In genomic region chr10:49615721-49616120, GRCh38 we compare ENCODE assay signal across 17 cellular contexts. TPM values are rescaled to one million over a fixed set of nuclear protein-coding genes. Genes with fewer than 3 reads are reported as not detected.
"Had no signal": no experiment of that assay in that cellular context is flagged by ENCODE, and none has a peak within 500 bp of the region (broad histone marks: within the 10 kb centered on the region; RNA-seq: fewer than 3 reads in every experiment).

No MANE protein-coding gene starts in this region.

- H3K9me3 Mint-ChIP-seq: immature natural killer cell had no signal

- DNase-seq: activated CD4-positive, alpha-beta T cell treated with anti-CD3 and anti-CD28 coated beads, Interleukin-2, amount 50 U/mL, for 4 hours; activated naive CD4-positive, alpha-beta T cell; activated T-cell treated with anti-CD3 and anti-CD28 coated beads, Interleukin-2, amount 50 U/mL, for 48 hours; esophagus squamous epithelium; foreskin fibroblast; immature natural killer cell; naive B cell; stimulated activated CD4-positive, alpha-beta T cell treated with anti-CD3 and anti-CD28 coated beads, Interleukin-1b, Interleukin-23, amount 100 ng/mL, for 48 hours; stimulated activated naive B cell treated with anti-CD40 and anti-IgM and Interleukin-4, amounts not matched to agents 10 μg/mL and 1 μg/mL and 100 μg/mL, for 72 hours; transverse colon had no signal

- H3K36me3 Mint-ChIP-seq: immature natural killer cell had no signal

- ATAC-seq: left colon had no signal

- H3K4me3 Mint-ChIP-seq: immature natural killer cell; stimulated activated naive B cell treated with anti-CD40 and anti-IgM and Interleukin-4, amounts not matched to agents 10 μg/mL and 1 μg/mL and 100 μg/mL, for 72 hours; T-helper 1 cell treated with Interleukin-12 subunit alpha and Interleukin-12 subunit beta and Interleukin-4 antibody, amounts not matched to agents 30 μg/mL and 1 μg/mL, for 36 hours had no signal

- H3K27ac Mint-ChIP-seq: immature natural killer cell; naive B cell; stimulated activated naive B cell treated with anti-CD40 and anti-IgM and Interleukin-4, amounts not matched to agents 10 μg/mL and 1 μg/mL and 100 μg/mL, for 72 hours; T-helper 1 cell treated with Interleukin-12 subunit alpha and Interleukin-12 subunit beta and Interleukin-4 antibody, amounts not matched to agents 30 μg/mL and 1 μg/mL, for 36 hours had no signal

RNA-seq across cellular contexts. Expression of gene CHAT, which starts 1.9 kb away (rescaled TPM):
- total RNA-seq: ascending aorta, bronchial epithelial cell, esophagus squamous epithelium, lung, right atrium auricular region, subcutaneous adipose tissue had no signal

RNA-seq across cellular contexts. Expression of gene SLC18A3, which starts 5.6 kb away (rescaled TPM):
- total RNA-seq: ascending aorta, bronchial epithelial cell, esophagus squamous epithelium, lung, right atrium auricular region, subcutaneous adipose tissue had no signal
